ENCODE assay signal across 15 cellular contexts in the genomic region with DNA sequence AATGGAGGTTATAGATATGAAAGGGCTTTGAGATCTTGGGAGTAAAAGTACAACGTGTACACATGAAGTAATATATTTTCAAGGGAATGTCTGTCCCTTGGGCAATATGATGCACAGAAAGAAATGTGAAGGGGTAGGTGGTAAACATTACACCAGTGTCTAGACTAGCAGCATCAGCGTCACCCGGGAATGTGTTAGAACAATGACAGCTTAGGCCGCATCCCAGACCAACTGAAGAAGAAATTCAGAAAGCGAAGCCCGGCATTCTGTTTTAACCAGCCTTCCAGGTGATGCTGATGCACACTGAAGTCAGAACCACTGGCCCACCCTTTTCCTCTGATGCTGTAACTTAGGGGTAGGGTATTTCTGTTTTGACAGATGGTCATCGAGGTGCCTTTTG. TPM values are rescaled to one million over a fixed set of nuclear protein-coding genes. Genes with fewer than 3 reads are reported as not detected.
DNase-seq lines count a peak whose midpoint lies in the region; ATAC-seq and TF ChIP-seq lines count a peak whose summit lies in the region.
"Had no signal": no experiment of that assay in that cellular context is flagged by ENCODE, and none has a peak within 500 bp of the region (broad histone marks: within the 10 kb centered on the region; RNA-seq: fewer than 3 reads in every experiment).

No MANE protein-coding gene starts in this region.

- no peak for TF ChIP-seq CTCF in stomach (IDR thresholded peaks at IDR 0.05)

- H3K9ac ChIP-seq in GM23248 (no peak overlapping the region), adipocyte (ENCODE audit: low read length) (no peak overlapping the region)

- WGBS in GM23248 (ENCODE audit: low coverage in 1 of 2, low lambda C conversion rate in 2 of 2, missing lambda C conversion rate in 2 of 2), 2 experiments, result 94 to 97% methylated on average over 7 of the region's 7 CpGs
- 78 to 90% (median 81%) methylated on average over 7 of the region's 7 CpGs for WGBS in stomach, 5 donors

- H3K9me3 ChIP-seq in GM23248 (ENCODE audit: low read depth), result no peaks in the 10 kb centered on the region
- H3K9me3 ChIP-seq in adipocyte (ENCODE audit: control insufficient read depth, low read length), result no peaks in the 10 kb centered on the region
- no peaks in the 10 kb centered on the region for H3K9me3 ChIP-seq in stomach
- H3K9me3 ChIP-seq: MG63, right lobe of liver had no signal

- H3K4me3 ChIP-seq in GM23248 (no peak overlapping the region), adipocyte (ENCODE audit: low read length) (peak overlapping the region; percentile 14), stomach (no peak overlapping the region)
- H3K4me3 ChIP-seq: MG63, right lobe of liver had no signal

- no peak for ATAC-seq in GM18873 (IDR thresholded peaks at IDR 0.05; ENCODE audit: low FRiP score, unreplicated experiment)
- ATAC-seq in HG03139 (IDR thresholded peaks at IDR 0.05; ENCODE audit: unreplicated experiment), result no peak
- ATAC-seq: activated CD4-positive, alpha-beta T cell treated with anti-CD3 and anti-CD28 coated beads for 36 hours had no signal

- H3K4me1 ChIP-seq in GM23248 (ENCODE audit: insufficient read depth) (peaks cover 52% of the 10 kb centered on the region), adipocyte (ENCODE audit: control insufficient read depth, insufficient read depth, low read length) (peaks cover 63% of the 10 kb centered on the region), stomach (peaks cover 18 to 96% (median 57%) of the 10 kb centered on the region in 4 donors)

- H3K27ac ChIP-seq in GM23248 (peak overlapping the region; percentile 50), stomach (peak overlapping the region in 3 of 5 donors; percentile 85 to 92 (median 90))
- H3K27ac ChIP-seq: epithelial cell of prostate, right lobe of liver had no signal

- no peak overlapping the region for H3K4me2 ChIP-seq in GM23248 (ENCODE audit: unreplicated experiment)

- no peaks in the 10 kb centered on the region for H3K36me3 ChIP-seq in GM23248 (ENCODE audit: low read depth)
- peaks cover 5% of the 10 kb centered on the region for H3K36me3 ChIP-seq in adipocyte (ENCODE audit: control insufficient read depth, insufficient read depth, low read length, severe bottlenecking)
- peaks cover 0 to 4% (median 2%) of the 10 kb centered on the region in 4 donors for H3K36me3 ChIP-seq in stomach
- H3K36me3 ChIP-seq: MG63, right lobe of liver had no signal

- in situ Hi-C loops in GM23248 (cut with MboI), result no loop called here

- H3K79me2 ChIP-seq in GM23248 (ENCODE audit: insufficient read depth), result peaks cover 20% of the 10 kb centered on the region

- TF ChIP-seq POLR2A in stomach (IDR thresholded peaks at IDR 0.05), result no peak

- intact Hi-C loops in stomach (cut with DNase I; ENCODE audit: low total_unique reads), result no loop called here

- H4K20me1 ChIP-seq in GM23248 (ENCODE audit: insufficient read depth), result no peaks in the 10 kb centered on the region

- DNase-seq in GM23248 (peak; percentile 29), adipocyte (ENCODE audit: low read depth) (no peak), kidney tubule cell (ENCODE audit: low spot score) (peak; percentile 43), stomach (no peak), mucosa of gallbladder (ENCODE audit: low spot score) (no peak)
- DNase-seq in activated CD4-positive, CD25-positive, alpha-beta regulatory T cell (lab: John Stamatoyannopoulos, UW), result no peak
- DNase-seq: activated CD4-positive, alpha-beta T cell treated with anti-CD3 and anti-CD28 coated beads for 36 hours; activated CD8-positive, alpha-beta memory T cell treated with anti-CD3 and anti-CD28 coated beads, Interleukin-2, amount 50 U/mL, for 4 hours; COR-L47; MG63; right lobe of liver had no signal

- no peak overlapping the region for H2AFZ ChIP-seq in GM23248

- no peak for TF ChIP-seq EP300 in stomach (IDR thresholded peaks at IDR 0.05)

- no peaks in the 10 kb centered on the region for H3K9me2 ChIP-seq in GM23248 (ENCODE audit: insufficient read depth)

- peaks cover 41% of the 10 kb centered on the region for H3F3A ChIP-seq in GM23248 (ENCODE audit: insufficient read depth)

- H3K27me3 ChIP-seq in GM23248 (replicated peaks; ENCODE audit: insufficient read depth) (no peaks in the 10 kb centered on the region), adipocyte (replicated peaks; ENCODE audit: control insufficient read depth, insufficient read depth, low read length) (no peaks in the 10 kb centered on the region), stomach (no peaks in the 10 kb centered on the region)
- H3K27me3 ChIP-seq: MG63, right lobe of liver had no signal

RNA-seq across cellular contexts. Expression of gene INAFM2, which starts 6.3 kb away (rescaled TPM):
- total RNA-seq in GM23248 (2014; rRNA removed; shearing (Covaris generic)), result 16.6 and 19.9 TPM in 2 replicates
- polyA plus RNA-seq in GM23248 (2016; fragmentation: Nextera tagmentation; extraction: Ambion mirVana) (3.9 and 4.5 TPM in 2 replicates), stomach (10 to 100 TPM in 1 of 3 donors, 1 to 10 TPM in 2; 3.4 to 20.5 (median 8.8) TPM)
- total RNA-seq in stomach (10 to 100 TPM; 16.4 to 65.2 (median 21.6) TPM), mucosa of gallbladder (44.2 TPM)

RNA-seq across cellular contexts. Expression of gene CCDC9B, which starts 10.9 kb away (rescaled TPM):
- 16.9 and 19.6 TPM in 2 replicates for total RNA-seq in GM23248 (2014; rRNA removed; shearing (Covaris generic))
- polyA plus RNA-seq in GM23248 (2016; fragmentation: Nextera tagmentation; extraction: Ambion mirVana) (28.8 and 33.1 TPM in 2 replicates), stomach (1 to 10 TPM; 2.9 to 9.7 (median 8.2) TPM)
- total RNA-seq in stomach (10 to 100 TPM in 4 of 5 donors, under 1 TPM in 1; 0.58 to 39.3 (median 21.1) TPM), mucosa of gallbladder (107 TPM)

RNA-seq across cellular contexts. Expression of gene PHGR1, which starts 21.0 kb away (rescaled TPM):
- not detected in 2 replicates for total RNA-seq in GM23248 (2014; rRNA removed; shearing (Covaris generic))
- polyA plus RNA-seq in GM23248 (2016; fragmentation: Nextera tagmentation; extraction: Ambion mirVana) (not detected in 2 replicates), stomach (1,000 to 10,000 TPM in 1 of 3 donors, 100 to 1,000 TPM in 2; 132 to 2,907 (median 156) TPM)
- total RNA-seq in stomach (1,000 to 10,000 TPM in 1 of 5 donors, 10 to 100 TPM in 2, 1 to 10 TPM in 1, not detected in 1; 4.7 to 1,748 (median 37.2) TPM), mucosa of gallbladder (9.1 TPM)
- total RNA-seq: activated CD4-positive, alpha-beta T cell treated with anti-CD3 and anti-CD28 coated beads for 36 hours; glomerular endothelial cell; right lobe of liver had no signal

RNA-seq across cellular contexts. Expression of gene PLCB2, which starts 22.1 kb away (rescaled TPM):
- total RNA-seq in GM23248 (2014; rRNA removed; shearing (Covaris generic)), result 0.54 and 0.76 TPM in 2 replicates
- 1.1 TPM in 2 replicates for polyA plus RNA-seq in GM23248 (2016; fragmentation: Nextera tagmentation; extraction: Ambion mirVana)
- 10 to 100 TPM in 3 of 5 donors, 1 to 10 TPM in 2; 3.5 to 12.5 (median 11.7) TPM for total RNA-seq in stomach
- polyA plus RNA-seq in stomach, result 1 to 10 TPM; 5.3 to 5.6 (median 5.4) TPM
- total RNA-seq in mucosa of gallbladder, result 36.4 TPM

RNA-seq across cellular contexts. Expression of gene DISP2, which starts 28.2 kb away (rescaled TPM):
- total RNA-seq in GM23248 (2014; rRNA removed; shearing (Covaris generic)), result 0.11 and 0.13 TPM in 2 replicates
- polyA plus RNA-seq in GM23248 (2016; fragmentation: Nextera tagmentation; extraction: Ambion mirVana), result 0.13 and 0.51 TPM in 2 replicates
- 10 to 100 TPM in 1 of 5 donors, under 1 TPM in 3, not detected in 1; 0.29 to 10.1 (median 0.48) TPM for total RNA-seq in stomach
- 1 to 10 TPM in 1 of 3 donors, under 1 TPM in 2; 0.15 to 1.7 (median 0.93) TPM for polyA plus RNA-seq in stomach
- total RNA-seq in mucosa of gallbladder, result 3.5 TPM

Comparison
In these comparisons a context has a peak if more than half of its experiments do, and no peak if none do; other contexts are left out.
1. DNase-seq: peak in GM23248 (single experiment) and kidney tubule cell (single experiment); none in adipocyte (single experiment), stomach (single experiment), activated CD4-positive, CD25-positive, alpha-beta regulatory T cell (0 of 4) and mucosa of gallbladder (single experiment).